Comparison of ENCODE assay signal across 7 cellular contexts in the genomic region with DNA sequence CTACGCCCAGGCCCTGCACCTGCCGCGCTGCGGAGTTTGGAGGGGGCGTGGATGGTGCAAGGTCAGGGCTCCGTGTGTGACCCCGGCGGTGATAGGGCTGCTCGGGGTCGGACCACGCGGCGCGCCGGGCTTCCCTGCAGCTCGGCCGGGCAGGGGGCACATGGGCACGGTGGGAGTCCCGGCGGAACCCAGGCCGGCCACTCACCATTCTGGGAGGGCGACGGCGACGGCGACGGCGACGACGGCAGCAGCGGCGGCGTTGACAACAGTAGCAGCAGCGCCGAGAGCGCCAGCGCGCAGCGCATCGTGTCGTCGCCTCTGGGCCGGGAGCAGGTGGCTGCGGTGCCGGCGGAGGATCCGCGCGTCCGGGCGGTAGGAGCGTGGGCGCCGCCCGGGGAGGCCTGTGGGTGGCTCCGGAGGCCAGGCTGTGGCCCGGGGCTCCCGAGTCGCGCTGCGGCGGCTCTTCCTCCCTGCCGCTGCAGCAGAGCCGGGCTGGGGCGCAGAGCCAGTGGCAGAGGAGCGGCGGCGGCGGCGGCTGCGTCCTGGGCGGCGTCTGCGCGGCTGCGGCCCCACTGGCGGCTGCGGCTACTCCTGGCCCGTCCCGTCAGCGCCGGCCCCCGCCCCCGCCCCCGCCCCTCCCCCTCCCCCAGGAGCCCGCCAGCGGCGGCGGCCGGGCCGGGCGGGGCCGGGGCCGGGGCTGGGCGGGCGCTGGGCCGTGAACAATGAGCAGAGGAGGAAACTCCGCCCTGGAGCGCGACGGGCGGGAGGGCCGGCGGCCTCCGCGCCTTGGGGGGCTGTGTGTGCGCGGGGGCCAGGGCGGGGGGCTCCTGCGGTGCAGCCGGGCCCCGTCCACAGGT. TPM values are rescaled to one million over a fixed set of nuclear protein-coding genes. Genes with fewer than 3 reads are reported as not detected.
DNase-seq lines count a peak whose midpoint lies in the region; ATAC-seq, FAIRE-seq and TF ChIP-seq lines count a peak whose summit lies in the region.

A gene (minus strand): TSS at position 574 of the 857 bp plus-strand sequence. CDS start 269 bp downstream, at position 305.

- no peak within 1 kb of the TSS for H3K9ac ChIP-seq in keratinocyte (ENCODE audit: control insufficient read depth, extremely low read depth, insufficient read depth, low read length)

- TF ChIP-seq CTCF in VCaP (conservative IDR thresholded peaks at IDR 0.05) (no peak), keratinocyte (optimal IDR thresholded peaks at IDR 0.05 in 1 of 3, IDR thresholded peaks at IDR 0.05 in 1 of 3, conservative IDR thresholded peaks at IDR 0.05 in 1 of 3; ENCODE audit: extremely low read depth in 1 of 3, insufficient read depth in 2 of 3, low read length in 3 of 3) (peak in 1 of 3 experiments; percentile 4)

- H3K27ac ChIP-seq in VCaP (peak within 1 kb of the TSS; percentile 78; the same call in 1 of the 2 replicates), caudate nucleus (ENCODE audit: low read depth, low read length) (no peak within 1 kb of the TSS), keratinocyte (ENCODE audit: control insufficient read depth, insufficient read depth, low read length) (no peak within 1 kb of the TSS)

- no peaks in the 10 kb centered on the region for H4K20me1 ChIP-seq in keratinocyte (ENCODE audit: control insufficient read depth, extremely low read depth, insufficient read depth, low read length)

- no peaks in the 10 kb centered on the region for H3K9me1 ChIP-seq in keratinocyte (ENCODE audit: control insufficient read depth, extremely low read depth, insufficient read depth, low read length)

- H3K79me2 ChIP-seq in keratinocyte (ENCODE audit: control insufficient read depth, insufficient read depth, low read length) = no peaks in the 10 kb centered on the region

- ATAC-seq in GM18502 (IDR thresholded peaks at IDR 0.05; ENCODE audit: poor library complexity, unreplicated experiment) (peak; percentile 81), HG02798 (IDR thresholded peaks at IDR 0.05; ENCODE audit: poor library complexity, unreplicated experiment) (peak; percentile 79)

- dilution Hi-C loops in keratinocyte (cut with MboI; ENCODE audit: extremely low pct_ligation_motif_present, low sequenced_read_pairs) = no loop called here

- H3K9me3 ChIP-seq in keratinocyte (ENCODE audit: control insufficient read depth, low read depth, low read length) = no peaks in the 10 kb centered on the region

- no peak within 1 kb of the TSS for H2AFZ ChIP-seq in keratinocyte (ENCODE audit: control insufficient read depth, low read length)

- no peak for FAIRE-seq in keratinocyte (lab: Jason Lieb, UNC)

- H3K36me3 ChIP-seq in keratinocyte (ENCODE audit: control insufficient read depth in 2 of 2, extremely low read depth in 1 of 2, insufficient read depth in 2 of 2, low read length in 2 of 2) = no peaks in the 10 kb centered on the region

- H3K4me1 ChIP-seq in keratinocyte (ENCODE audit: control insufficient read depth, extremely low read depth, insufficient read depth, low read length) = peaks cover 8% of the 10 kb centered on the region

- H3K4me3 ChIP-seq in keratinocyte (ENCODE audit: control insufficient read depth in 2 of 3, extremely low read depth in 1 of 3, insufficient read depth in 2 of 3, low read depth in 1 of 3, low read length in 3 of 3) = peak within 1 kb of the TSS; percentile 29 to 59 (median 49)

- H3K4me2 ChIP-seq in keratinocyte (ENCODE audit: control insufficient read depth, extremely low read depth, insufficient read depth, low read depth, low read length) = peak within 1 kb of the TSS; percentile 64

- DNase-seq in NCI-H2029 (lab: John Stamatoyannopoulos, UW) (peak; percentile 50), caudate nucleus (lab: John Stamatoyannopoulos, UW) (peak in 49 of 61 donors; percentile 4 to 85 (median 44)), keratinocyte (ENCODE audit: low read depth, low spot score) (no peak)
- DNase-seq in stimulated activated CD4-positive, alpha-beta T cell treated with anti-CD3 and anti-CD28 coated beads, Interleukin-12 subunit alpha, Interleukin-12 subunit beta, amount 100 ng/mL, for 24 hours (ENCODE audit: low read depth in 2 of 2) = peak; percentile 7 to 32

- peaks cover 71% of the 10 kb centered on the region for H3K27me3 ChIP-seq in keratinocyte (ENCODE audit: control insufficient read depth, extremely low read depth, insufficient read depth, low read length)

RNA-seq across cellular contexts. Expression of the gene that starts here (rescaled TPM):
- polyA plus RNA-seq in keratinocyte = 0.04 to 0.08 TPM (median 0.08 TPM) in 3 replicates
- polyA plus RNA-seq in keratinocyte (2011; ENCODE audit: low read depth) = 0.05 TPM
- 0.05 and 0.06 TPM in 2 replicates for polyA plus RNA-seq in keratinocyte (2011; cell fraction: cytosol; rRNA removed)
- polyA plus RNA-seq in keratinocyte (2011; cell fraction: nucleus; rRNA removed) = 0.08 and 0.17 TPM in 2 replicates
- 0.11 and 0.24 TPM in 2 replicates for polyA plus RNA-seq in keratinocyte (2012; ENCODE audit: low replicate concordance)
- 0.03 to 0.48 TPM in 2 of 3 replicates, not detected in the other for polyA minus RNA-seq in keratinocyte
- polyA minus RNA-seq in keratinocyte (2011; cell fraction: cytosol; rRNA and poly(A)+ RNA removed) = 9.4 TPM
- polyA minus RNA-seq in keratinocyte (2011; cell fraction: nucleus; rRNA and poly(A)+ RNA removed) = 0.78 and 2.4 TPM in 2 replicates
